Comparison of ENCODE assay signal across 8 cellular contexts in genomic region chr9:34127035-34127948, GRCh38. TPM values are rescaled to one million over a fixed set of nuclear protein-coding genes. Genes with fewer than 3 reads are reported as not detected.
DNase-seq lines count a peak whose midpoint lies in the region; ATAC-seq and TF ChIP-seq lines count a peak whose summit lies in the region.

No MANE protein-coding gene starts in this region.

- no peaks in the 10 kb centered on the region for H3K36me3 ChIP-seq in urinary bladder (ENCODE audit: insufficient read depth)

- H3K4me3 Mint-ChIP-seq in brain (peak overlapping the region; percentile 96 to 99 (median 98)), memory B cell (peak overlapping the region; percentile 83)

- WGBS in urinary bladder: 70% methylated on average over 17 of the region's 17 CpGs

- H3K9me3 Mint-ChIP-seq in brain (peaks cover 0 to 3% (median 0%) of the 10 kb centered on the region in 5 experiments), memory B cell (no peaks in the 10 kb centered on the region)

- H3K27me3 Mint-ChIP-seq in brain (peaks cover 8% of the 10 kb centered on the region), memory B cell (peaks cover 27% of the 10 kb centered on the region)

- no peak for DNase-seq in Right ventricle myocardium inferior (ENCODE audit: missing footprints)
- DNase-seq in cardiac septum (ENCODE audit: low spot score): no peak
- DNase-seq in memory B cell (ENCODE audit: low spot score in 2 of 2): no peak
- DNase-seq in activated CD4-positive, alpha-beta T cell treated with anti-CD3 and anti-CD28 coated beads for 1 hour: no peak
- DNase-seq in dedifferentiated amniotic fluid mesenchymal stem cell (ENCODE audit: extremely low spot score): no peak

- intact Hi-C loops in Right ventricle myocardium inferior (cut with DNase I) (loop anchor here (5.0 to 10.0 kb wide), 3 partner anchors 75 to 488 kb away; partner anchors contain the start of gene RPP25L), cardiac septum (cut with DNase I) (loop anchor here (5.0 to 10.0 kb wide), 3 partner anchors 48 to 125 kb away; partner anchors contain the start of genes UBAP1 and UBAP2)

- H3K4me1 Mint-ChIP-seq in brain (peaks cover 38% of the 10 kb centered on the region), memory B cell (peaks cover 39% of the 10 kb centered on the region)

- peak overlapping the region; percentile 73 for H3K4me3 ChIP-seq in urinary bladder (ENCODE audit: low read depth, low read length)

- peak overlapping the region; percentile 96 for H3K27ac ChIP-seq in urinary bladder (ENCODE audit: low read depth)

- peak; percentile 11 for ATAC-seq in Right ventricle myocardium inferior
- no peak for ATAC-seq in memory B cell (ENCODE audit: low read depth)
- ATAC-seq in HG03135 (IDR thresholded peaks at IDR 0.05; ENCODE audit: unreplicated experiment): no peak

- H3K4me1 ChIP-seq in urinary bladder (ENCODE audit: insufficient read depth): no peaks in the 10 kb centered on the region

- H3K27ac Mint-ChIP-seq in brain (peak overlapping the region; percentile 95 to 99 (median 98)), memory B cell (no peak overlapping the region)

- H3K36me3 Mint-ChIP-seq in brain (peaks cover 22% of the 10 kb centered on the region), memory B cell (peaks cover 2% of the 10 kb centered on the region)

- no peak for TF ChIP-seq CTCF in brain (conservative IDR thresholded peaks at IDR 0.05)

RNA-seq across cellular contexts. Expression of gene DCAF12, which starts 0.8 kb away (rescaled TPM):
- total RNA-seq in Right ventricle myocardium inferior (17.6 TPM), cardiac septum (15.7 TPM), urinary bladder (23.8 TPM)
- polyA plus RNA-seq in brain (ENCODE audit: insufficient read depth, low read depth, low replicate concordance) (98.5 TPM), urinary bladder (18.4 TPM)

RNA-seq across cellular contexts. Expression of gene UBAP1, which starts 51.6 kb away (rescaled TPM):
- 48.9 TPM for total RNA-seq in Right ventricle myocardium inferior
- total RNA-seq in cardiac septum: 40.6 TPM
- 56.3 TPM for polyA plus RNA-seq in brain (ENCODE audit: insufficient read depth, low read depth, low replicate concordance)
- total RNA-seq in urinary bladder: 21.6 TPM
- 54.1 TPM for polyA plus RNA-seq in urinary bladder
